15 cellular contexts compared by ENCODE assay signal in genomic region chr10:88256013-88256680, GRCh38.
DNase-seq lines count a peak whose midpoint lies in the region; FAIRE-seq and TF ChIP-seq lines count a peak whose summit lies in the region.
"Had no signal": no experiment of that assay in that cellular context is flagged by ENCODE, and none has a peak within 500 bp of the region (broad histone marks: within the 10 kb centered on the region; RNA-seq: fewer than 3 reads in every experiment).

No MANE protein-coding gene starts in this region.

- H3K27me3 ChIP-seq in adipocyte (replicated peaks; ENCODE audit: control insufficient read depth, insufficient read depth, low read length) (no peaks in the 10 kb centered on the region), fibroblast of lung (ENCODE audit: control insufficient read depth, insufficient read depth, low read length) (no peaks in the 10 kb centered on the region), testis (no peaks in the 10 kb centered on the region)
- H3K27me3 ChIP-seq: left lung had no signal

- no peak for TF ChIP-seq POLR2A in testis (IDR thresholded peaks at IDR 0.05)

- no peak for DNase-seq in adipocyte (ENCODE audit: low read depth)
- DNase-seq in fibroblast of lung (ENCODE audit: low read depth in 2 of 2), result peak in 1 of 2 donors; percentile 65
- peak; percentile 71 for DNase-seq in testis
- DNase-seq in stimulated activated CD4-positive, alpha-beta T cell treated with anti-CD3 and anti-CD28 coated beads, Interleukin-4, amount 100 ng/mL, for 1 hour, result no peak
- DNase-seq in GM19239 (ENCODE audit: insufficient read length, low spot score), result no peak
- no peak for DNase-seq in DMS79 (lab: John Stamatoyannopoulos, UW)
- no peak for DNase-seq in CD14-positive monocyte (ENCODE audit: low spot score)
- DNase-seq: AML-193; amygdala; Calu3; left lung; naive thymus-derived CD4-positive, alpha-beta T cell had no signal

- no peak for FAIRE-seq in GM19239 (lab: Jason Lieb, UNC)
- FAIRE-seq: urothelium cell line had no signal

- H3K9ac ChIP-seq in adipocyte (ENCODE audit: low read length) (peak overlapping the region; percentile 37), fibroblast of lung (ENCODE audit: insufficient read depth, low read length) (no peak overlapping the region)

- intact Hi-C loops in testis (cut with DNase I; ENCODE audit: low total_unique reads) (no loop called here), CD14-positive monocyte (cut with micrococcal nuclease) (no loop called here)

- H2AFZ ChIP-seq in fibroblast of lung (ENCODE audit: low read length), result peak overlapping the region; percentile 65

- H3K4me3 Mint-ChIP-seq in nephron (no peak overlapping the region), CD14-positive monocyte (no peak overlapping the region)
- H3K4me3 Mint-ChIP-seq: naive thymus-derived CD4-positive, alpha-beta T cell; WTC11 had no signal

- H3K36me3 ChIP-seq in adipocyte (ENCODE audit: control insufficient read depth, insufficient read depth, low read length, severe bottlenecking) (no peaks in the 10 kb centered on the region), fibroblast of lung (ENCODE audit: control insufficient read depth, insufficient read depth, low read length) (no peaks in the 10 kb centered on the region), testis (ENCODE audit: low read depth, missing control alignments) (no peaks in the 10 kb centered on the region)
- H3K36me3 ChIP-seq: left lung had no signal

- H3K27me3 Mint-ChIP-seq in nephron (ENCODE audit: low read depth), result no peaks in the 10 kb centered on the region
- no peaks in the 10 kb centered on the region for H3K27me3 Mint-ChIP-seq in CD14-positive monocyte (ENCODE audit: low read depth in 3 of 3)
- H3K27me3 Mint-ChIP-seq: naive thymus-derived CD4-positive, alpha-beta T cell had no signal

- H3K36me3 Mint-ChIP-seq in nephron (ENCODE audit: low read depth), result no peaks in the 10 kb centered on the region
- H3K36me3 Mint-ChIP-seq in CD14-positive monocyte, result no peaks in the 10 kb centered on the region
- H3K36me3 Mint-ChIP-seq: WTC11 had no signal

- 41 to 42% methylated on average over 20 of the region's 20 CpGs for WGBS in testis, 2 donors

- no peaks in the 10 kb centered on the region for H3K9me3 ChIP-seq in adipocyte (ENCODE audit: control insufficient read depth, low read length)
- no peaks in the 10 kb centered on the region for H3K9me3 ChIP-seq in fibroblast of lung (ENCODE audit: control insufficient read depth, insufficient read depth, low read depth, low read length)
- no peaks in the 10 kb centered on the region for H3K9me3 ChIP-seq in testis
- H3K9me3 ChIP-seq: left lung had no signal

- H3K4me3 ChIP-seq in adipocyte (ENCODE audit: low read length) (peak overlapping the region; percentile 68), fibroblast of lung (replicated peaks in 1 of 4; ENCODE audit: control extremely low read depth in 1 of 4, insufficient read depth in 1 of 4, low read depth in 3 of 4, low read length in 4 of 4) (peak overlapping the region in 3 of 4 experiments; percentile 15 to 49 (median 35)), testis (peak overlapping the region; percentile 6 to 16)
- H3K4me3 ChIP-seq: left lung had no signal

- TF ChIP-seq CTCF in fibroblast of lung (conservative IDR thresholded peaks at IDR 0.05 in 1 of 2, IDR thresholded peaks at IDR 0.05 in 1 of 2; ENCODE audit: low read depth in 1 of 2, low read length in 2 of 2) (no peak), nephron (IDR thresholded peaks at IDR 0.05; ENCODE audit: unreplicated experiment in 3 of 3) (no peak), testis (IDR thresholded peaks at IDR 0.05) (no peak), CD14-positive monocyte (IDR thresholded peaks at IDR 0.05) (no peak)

- no peaks in the 10 kb centered on the region for H3K79me2 ChIP-seq in fibroblast of lung (ENCODE audit: control insufficient read depth, insufficient read depth, low read length)

- peak overlapping the region; percentile 91 for H3K4me2 ChIP-seq in fibroblast of lung (ENCODE audit: extremely low read depth, insufficient read depth, low read length)

- H3K4me1 ChIP-seq in adipocyte (ENCODE audit: control insufficient read depth, insufficient read depth, low read length), result peaks cover 38% of the 10 kb centered on the region
- H3K4me1 ChIP-seq in fibroblast of lung (ENCODE audit: control insufficient read depth, extremely low read depth, insufficient read depth, low read length), result peaks cover 20% of the 10 kb centered on the region
- peaks cover 7% of the 10 kb centered on the region for H3K4me1 ChIP-seq in testis
- H3K4me1 ChIP-seq: left lung had no signal

- H3K4me1 Mint-ChIP-seq in nephron, result peaks cover 33% of the 10 kb centered on the region
- H3K4me1 Mint-ChIP-seq in CD14-positive monocyte, result no peaks in the 10 kb centered on the region
- H3K4me1 Mint-ChIP-seq: WTC11 had no signal

- H3K9me3 Mint-ChIP-seq in nephron (peaks cover 3% of the 10 kb centered on the region), CD14-positive monocyte (no peaks in the 10 kb centered on the region)
- H3K9me3 Mint-ChIP-seq: WTC11 had no signal

- H3K27ac Mint-ChIP-seq in nephron, result peak overlapping the region; percentile 33 to 88 (median 62)
- no peak overlapping the region for H3K27ac Mint-ChIP-seq in CD14-positive monocyte
- H3K27ac Mint-ChIP-seq: naive thymus-derived CD4-positive, alpha-beta T cell; WTC11 had no signal

- H4K20me1 ChIP-seq in fibroblast of lung (ENCODE audit: control insufficient read depth, extremely low read depth, insufficient read depth, low read length), result no peaks in the 10 kb centered on the region

- peak overlapping the region; percentile 45 for H3K27ac ChIP-seq in fibroblast of lung (ENCODE audit: insufficient read depth, low read length)
- peak overlapping the region; percentile 32 to 65 for H3K27ac ChIP-seq in testis

Comparison
In these comparisons a context has a peak if more than half of its experiments do, and no peak if none do; other contexts are left out.
1. H3K4me3 ChIP-seq: peak in every context shown above with its lines; median percentile 68 in adipocyte; 35 in fibroblast of lung; 11 in testis.
2. H3K27ac Mint-ChIP-seq: peak in nephron (3 of 3); none in CD14-positive monocyte (0 of 7).